ENCODE assay signal across 30 cellular contexts in the genomic region with DNA sequence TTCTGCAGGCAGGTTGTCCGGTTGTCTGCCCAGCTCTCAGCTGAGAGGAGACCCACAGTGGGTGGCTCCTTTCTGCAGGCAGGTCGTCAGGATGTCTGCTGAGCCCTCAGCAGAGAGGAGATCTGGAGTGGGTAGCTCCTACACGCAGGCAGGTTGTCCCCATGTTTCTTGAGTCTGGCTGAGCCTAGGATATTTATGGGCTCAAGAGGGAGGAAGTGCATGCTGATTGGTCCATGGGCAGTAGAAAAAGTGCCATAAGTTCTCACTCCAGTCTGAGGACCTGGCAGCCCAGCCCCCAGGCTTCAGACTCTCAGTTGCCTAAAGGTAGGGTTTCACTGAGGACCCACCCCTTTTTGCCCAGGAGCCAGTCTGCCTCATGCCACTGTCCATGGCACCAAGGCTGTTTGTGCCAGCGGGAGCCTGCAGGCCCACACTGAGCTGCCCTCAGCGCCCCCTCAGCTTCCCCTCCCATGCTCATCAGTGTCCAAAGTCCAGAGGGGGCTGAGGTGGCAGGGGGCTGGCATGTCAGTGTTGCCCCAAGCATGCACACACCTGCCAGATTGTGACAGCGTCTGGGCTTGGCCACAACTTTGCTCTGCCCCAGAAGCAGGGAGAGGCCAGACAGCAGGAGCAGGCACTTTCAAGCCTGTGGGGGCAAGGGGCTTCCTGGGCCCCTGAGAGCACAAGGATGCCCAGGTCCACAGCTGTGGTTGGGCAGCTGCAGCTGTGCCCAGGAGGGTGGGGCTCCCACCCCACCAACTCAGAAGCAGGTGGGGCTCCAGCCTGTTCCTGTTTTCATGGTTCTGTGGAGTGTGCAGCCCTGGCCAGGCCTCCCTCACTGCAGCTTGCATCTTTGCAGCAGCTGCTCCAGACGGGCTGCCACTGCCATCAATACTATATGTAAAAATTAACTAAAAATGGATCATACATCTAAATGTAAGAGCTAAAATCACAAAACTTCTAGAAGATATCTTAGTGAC. TPM values are rescaled to one million over a fixed set of nuclear protein-coding genes. Genes with fewer than 3 reads are reported as not detected.
DNase-seq lines count a peak whose midpoint lies in the region; ATAC-seq, FAIRE-seq and TF ChIP-seq lines count a peak whose summit lies in the region.
"Had no signal": no experiment of that assay in that cellular context is flagged by ENCODE, and none has a peak within 500 bp of the region (broad histone marks: within the 10 kb centered on the region; RNA-seq: fewer than 3 reads in every experiment).

No MANE protein-coding gene starts in this region.

- WGBS in H1 (ENCODE audit: extremely low coverage in 1 of 2, insufficient coverage in 1 of 2, insufficient read length in 1 of 2, insufficient replicate concordance in 2 of 2, low coverage in 1 of 2, low lambda C conversion rate in 2 of 2, missing lambda C conversion rate in 1 of 2), 2 experiments: 86% methylated on average over 7 of the region's 7 CpGs; no CpG with 5 or more reads in 1 of the 2 experiments
- WGBS in H9 (ENCODE audit: extremely low coverage, insufficient read length, low lambda C conversion rate): no CpG with 5 or more reads among the region's 7 CpGs

- H2BK120ac ChIP-seq in H1 (replicated peaks; ENCODE audit: low read depth, low read length): no peak overlapping the region
- no peak overlapping the region for H2BK120ac ChIP-seq in H9 (ENCODE audit: low read depth, low read length, poor library complexity, severe bottlenecking)

- peaks cover 9 to 10% of the 10 kb centered on the region in 2 experiments for H3K4me1 Mint-ChIP-seq in H9

- H3K27ac Mint-ChIP-seq in H9: no peak overlapping the region; a peak in 1 of 7 replicates
- H3K27ac Mint-ChIP-seq: WTC11 had no signal

- H3K4ac ChIP-seq in H1 (replicated peaks; ENCODE audit: insufficient read length, low read depth, low read length): no peak overlapping the region
- H3K4ac ChIP-seq in H9 (ENCODE audit: low read depth, low read length): no peak overlapping the region

- H4K20me1 ChIP-seq in H1 (replicated peaks in 1 of 2; ENCODE audit: control insufficient read depth in 1 of 2, insufficient read depth in 2 of 2, low read length in 2 of 2): no peaks in the 10 kb centered on the region
- no peaks in the 10 kb centered on the region for H4K20me1 ChIP-seq in H9 (ENCODE audit: control insufficient read depth, insufficient read depth, insufficient read length)

- H3K27me3 ChIP-seq in H1 (replicated peaks in 1 of 4; ENCODE audit: control insufficient read depth in 3 of 4, extremely low read depth in 1 of 4, insufficient read depth in 3 of 4, low read length in 3 of 4) (no peaks in the 10 kb centered on the region), H9 (ENCODE audit: insufficient read depth, low read length) (no peaks in the 10 kb centered on the region)
- H3K27me3 ChIP-seq: esophagus squamous epithelium, stomach, thyroid gland, vagina had no signal

- TF ChIP-seq POLR2A in NB4 (IDR thresholded peaks at IDR 0.05; ENCODE audit: extremely low read depth, insufficient read length) (no peak), H1 (IDR thresholded peaks at IDR 0.05; ENCODE audit: control extremely low read depth in 1 of 2, low read depth in 2 of 2, low read length in 2 of 2) (no peak)

- TF ChIP-seq EP300 in H1 (IDR thresholded peaks at IDR 0.05; ENCODE audit: borderline replicate concordance in 1 of 2, low read depth in 2 of 2, low read length in 2 of 2): no peak

- ATAC-seq in Right ventricle myocardium superior (ENCODE audit: poor library complexity) (no peak), left cardiac atrium (no peak), esophagus mucosa (no peak)
- ATAC-seq: left lobe of liver, SK-N-SH treated with all-trans-retinoic acid at 6 μM for 48 hours, WTC11 had no signal

- H3K9me3 Mint-ChIP-seq in H9: no peaks in the 10 kb centered on the region
- H3K9me3 Mint-ChIP-seq: WTC11 had no signal

- H3K9me3 ChIP-seq in H1 (ENCODE audit: insufficient read depth in 2 of 2, low read depth in 1 of 2, low read length in 1 of 2) (no peaks in the 10 kb centered on the region), H9 (ENCODE audit: control insufficient read depth, low read depth, low read length) (no peaks in the 10 kb centered on the region)
- H3K9me3 ChIP-seq: esophagus squamous epithelium, stomach, thyroid gland, vagina had no signal

- no peaks in the 10 kb centered on the region for H3K36me3 Mint-ChIP-seq in H9 (ENCODE audit: insufficient read depth in 1 of 3, low read depth in 3 of 3)
- H3K36me3 Mint-ChIP-seq: WTC11 had no signal

- intact Hi-C loops in Right ventricle myocardium superior (cut with DNase I) (loop anchor here (10.0 kb wide), 1 partner anchor 190 kb away; no protein-coding TSS in a partner anchor), left cardiac atrium (cut with DNase I) (loop anchor here in 1 of 2 donors (10.0 kb wide), 1 partner anchor 190 kb away; no protein-coding TSS in a partner anchor)

- DNase-seq in Right ventricle myocardium superior (peak; percentile 41), left cardiac atrium (no peak), NB4 (ENCODE audit: low read depth) (peak; percentile 30), H1 (ENCODE audit: low read depth in 1 of 2, low spot score in 2 of 2) (no peak), H9 (no peak), RCC 7860 (ENCODE audit: low spot score) (no peak)
- DNase-seq in activated CD4-positive, CD25-positive, alpha-beta regulatory T cell (lab: John Stamatoyannopoulos, UW): no peak
- DNase-seq: activated CD4-positive, alpha-beta T cell treated with anti-CD3 and anti-CD28 coated beads, Interleukin-2, amount 50 U/mL, for 48 hours; activated naive CD4-positive, alpha-beta T cell treated with Interleukin-2 at 50 U/mL for 16 hours; dermis blood vessel endothelial cell; DMS53; esophagus squamous epithelium; foreskin melanocyte; GF-D8; HCEC 1CT; KG1; MM.1S; NCI-H1930; NCI-H524 treated with DMSO at 0.1 percent for 48 hours; stomach; thyroid gland had no signal

- no peak for FAIRE-seq in H1 (lab: Jason Lieb, UNC)
- no peak for FAIRE-seq in RCC 7860 (lab: Jason Lieb, UNC)
- FAIRE-seq: GM18507 had no signal

- H3K56ac ChIP-seq in H1 (replicated peaks; ENCODE audit: insufficient read length, low read depth, low read length) (no peak overlapping the region), H9 (ENCODE audit: insufficient read length, low read depth, low read length) (no peak overlapping the region)

- H4K8ac ChIP-seq in H1 (ENCODE audit: extremely low read depth, insufficient read depth, low read length): peak overlapping the region; percentile 3; the same call in 1 of the 2 replicates
- H4K8ac ChIP-seq in H9 (replicated peaks; ENCODE audit: insufficient read length, low read depth, low read length): no peak overlapping the region

- H2BK5ac ChIP-seq in H1 (ENCODE audit: low read depth, low read length): peak overlapping the region; percentile 5; the same call in 1 of the 2 replicates
- no peak overlapping the region for H2BK5ac ChIP-seq in H9 (ENCODE audit: insufficient read length, low read length)

- H2BK12ac ChIP-seq in H1 (ENCODE audit: low read depth, low read length): no peak overlapping the region
- H2BK12ac ChIP-seq in H9 (ENCODE audit: insufficient read length, low read depth, low read length): no peak overlapping the region

- no peak overlapping the region for H4K91ac ChIP-seq in H1 (replicated peaks; ENCODE audit: insufficient read length, low read length)
- no peak overlapping the region for H4K91ac ChIP-seq in H9 (ENCODE audit: insufficient read length, low read depth, low read length)

- H3K23me2 ChIP-seq in H1 (ENCODE audit: low read depth, low read length) (peaks cover 4% of the 10 kb centered on the region; the same call in 1 of the 2 replicates), H9 (ENCODE audit: insufficient read length, low read depth, low read length, poor library complexity, severe bottlenecking) (peaks cover 6% of the 10 kb centered on the region)

- H3K4me3 Mint-ChIP-seq in H9: no peak overlapping the region
- H3K4me3 Mint-ChIP-seq: WTC11 had no signal

- H3K4me2 ChIP-seq in H1 (ENCODE audit: insufficient read depth in 1 of 2, low read depth in 2 of 2, low read length in 2 of 2) (no peak overlapping the region), H9 (ENCODE audit: insufficient read depth, insufficient read length, low read length) (no peak overlapping the region)

- H3K4me1 ChIP-seq in H1 (replicated peaks in 1 of 4; ENCODE audit: control insufficient read depth in 3 of 4, insufficient read depth in 4 of 4, low read length in 3 of 4) (peaks cover 0 to 6% (median 0%) of the 10 kb centered on the region in 4 experiments; a peak in 2 of 7 replicates), H9 (ENCODE audit: insufficient read depth, low read length) (0 out of 2 replicates have a peak, but pooled peaks cover 2% of the 10 kb centered on the region)

- no peaks in the 10 kb centered on the region for H3K79me2 ChIP-seq in H1 (ENCODE audit: control insufficient read depth in 1 of 2, insufficient read depth in 2 of 2, low read length in 2 of 2)
- no peaks in the 10 kb centered on the region for H3K79me2 ChIP-seq in H9 (ENCODE audit: insufficient read depth, low read length)

- H2AFZ ChIP-seq in H1 (ENCODE audit: low read length) (no peak overlapping the region), H9 (ENCODE audit: low read length) (no peak overlapping the region)

- TF ChIP-seq RAD21 in H1 (IDR thresholded peaks at IDR 0.05 in 1 of 2, conservative IDR thresholded peaks at IDR 0.05 in 1 of 2; ENCODE audit: low read depth in 2 of 2, low read length in 2 of 2): no peak

- H4K5ac ChIP-seq in H1 (ENCODE audit: insufficient read length, low read depth, low read length) (no peak overlapping the region), H9 (ENCODE audit: insufficient read length, low read depth, low read length) (no peak overlapping the region)

- H2BK20ac ChIP-seq in H1 (ENCODE audit: low read length) (no peak overlapping the region), H9 (ENCODE audit: low read depth, low read length, poor library complexity, severe bottlenecking) (no peak overlapping the region)

- no peaks in the 10 kb centered on the region for H3K36me3 ChIP-seq in H1 (ENCODE audit: control insufficient read depth in 2 of 4, insufficient read depth in 4 of 4, low read length in 3 of 4)
- H3K36me3 ChIP-seq: esophagus squamous epithelium, stomach, thyroid gland, vagina had no signal

- no peak overlapping the region for H3K4me3 ChIP-seq in NB4 (ENCODE audit: low read depth, low read length)
- H3K4me3 ChIP-seq in H1 (ENCODE audit: extremely low read depth in 1 of 4, insufficient read depth in 2 of 4, low read depth in 3 of 4, low read length in 4 of 4): no peak overlapping the region
- H3K4me3 ChIP-seq: esophagus squamous epithelium, skin epidermis, stomach, thyroid gland, vagina had no signal

- no peak overlapping the region for H3K14ac ChIP-seq in H1 (ENCODE audit: insufficient read length)
- no peak overlapping the region for H3K14ac ChIP-seq in H9 (ENCODE audit: insufficient read depth, low read length)

- H3K9ac ChIP-seq in H1 (replicated peaks in 1 of 4; ENCODE audit: extremely low read depth in 1 of 4, low read depth in 3 of 4, low read length in 3 of 4) (no peak overlapping the region), H9 (ENCODE audit: extremely low read depth, insufficient read length, low read length) (no peak overlapping the region)

- CTCF ChIA-PET in H1 (lab: Charles Lee; ENCODE audit: partially characterized antibody): interaction anchor here (0.6 to 3.0 kb wide), 8 partner anchors 9 to 553 kb away, joined by 3 to 10 read pairs (median 4); no protein-coding TSS in a partner anchor

- no peak overlapping the region for H2BK15ac ChIP-seq in H1 (ENCODE audit: low read length)
- H2BK15ac ChIP-seq in H9 (ENCODE audit: low read depth, low read length): no peak overlapping the region

- peaks cover 7% of the 10 kb centered on the region; the same call in 1 of the 2 replicates for H3K27me3 Mint-ChIP-seq in H9 (ENCODE audit: low read depth)

- POLR2A ChIA-PET in H1 (lab: Charles Lee; ENCODE audit: partially characterized antibody): interaction anchor here (0.7 to 1.5 kb wide), 2 partner anchors 8 to 264 kb away, joined by 3 read pairs; partner anchors contain the start of gene EIF4G2

- H3K18ac ChIP-seq in H1 (ENCODE audit: extremely low read depth, low read length) (no peak overlapping the region), H9 (ENCODE audit: insufficient read length, low read depth, low read length) (no peak overlapping the region)

- no peak overlapping the region for H2AK5ac ChIP-seq in H1 (ENCODE audit: low read depth, low read length)
- H2AK5ac ChIP-seq in H9 (ENCODE audit: insufficient read length, low read length): no peak overlapping the region

- no peak overlapping the region for H3T11ph ChIP-seq in H9 (ENCODE audit: low read length)

- H3K23ac ChIP-seq in H1 (ENCODE audit: insufficient read length) (no peak overlapping the region), H9 (ENCODE audit: insufficient read length, low read depth, low read length) (no peak overlapping the region)

- TF ChIP-seq CTCF in NB4 (IDR thresholded peaks at IDR 0.05; ENCODE audit: low read depth, low read length) (no peak), H1 (IDR thresholded peaks at IDR 0.05; ENCODE audit: control extremely low read depth in 1 of 3, insufficient read depth in 1 of 3, low read depth in 1 of 3, low read length in 3 of 3) (no peak), H9 (conservative IDR thresholded peaks at IDR 0.05) (no peak)

- H3K79me1 ChIP-seq in H1 (ENCODE audit: low read depth, low read length) (no peaks in the 10 kb centered on the region), H9 (ENCODE audit: insufficient read depth, low read depth, low read length, poor library complexity, severe bottlenecking) (no peaks in the 10 kb centered on the region)

- H3K27ac ChIP-seq in H1 (ENCODE audit: low read depth, low read length) (no peak overlapping the region), H9 (ENCODE audit: insufficient read length, low read depth, low read length) (no peak overlapping the region)
- H3K27ac ChIP-seq: esophagus squamous epithelium, RWPE1, stomach, thyroid gland, vagina had no signal

RNA-seq across cellular contexts. Expression of gene RNF141, which starts 3.8 kb away (rescaled TPM):
- total RNA-seq in Right ventricle myocardium superior: 41.4 TPM
- total RNA-seq in left cardiac atrium: 10 to 100 TPM; 34.7 to 34.8 TPM
- total RNA-seq in H1 (2021; fragmentation: NEBNext Ultra II Directional; extraction: Animal tissue kit (Norgen Biotek cat#: 25700)): 20.9 and 22.8 TPM in 2 replicates
- 5.4 and 8.5 TPM in 2 replicates for polyA plus RNA-seq in H1 (2011; rRNA removed)
- polyA plus RNA-seq in H1 (2011; cell fraction: cytosol; rRNA removed): 10.9 TPM
- 2.8 TPM for polyA plus RNA-seq in H1 (2011; cell fraction: nucleus; rRNA removed)
- polyA plus RNA-seq in H1 (2012, experiment 1 of 2): 18.6 to 37.2 TPM (median 21.2 TPM) in 4 replicates
- polyA plus RNA-seq in H1 (2012, experiment 2 of 2): 1.3 TPM
- 12.9 TPM for polyA plus RNA-seq in H1 (2013, experiment 1 of 2)
- polyA plus RNA-seq in H1 (2013, experiment 2 of 2): 11.9 TPM
- 11.2 and 18.4 TPM in 2 replicates for polyA minus RNA-seq in H1 (2011; rRNA and poly(A)+ RNA removed)
- 7.3 TPM for polyA minus RNA-seq in H1 (2011; cell fraction: cytosol; rRNA and poly(A)+ RNA removed)
- 15.6 TPM for polyA minus RNA-seq in H1 (2011; cell fraction: nucleus; rRNA and poly(A)+ RNA removed)
- total RNA-seq in H9 (2021): 23.7 and 24.7 TPM in 2 replicates
- total RNA-seq in esophagus mucosa: 69.5 TPM

RNA-seq across cellular contexts. Expression of gene LYVE1, which starts 23.7 kb away (rescaled TPM):
- 77.2 TPM for total RNA-seq in Right ventricle myocardium superior
- 100 to 1,000 TPM in 1 of 2 donors, 10 to 100 TPM in 1; 95.2 to 250 TPM for total RNA-seq in left cardiac atrium
- total RNA-seq in H1 (2021; fragmentation: NEBNext Ultra II Directional; extraction: Animal tissue kit (Norgen Biotek cat#: 25700)): 0.09 TPM in 1 of 2 replicates, not detected in the other
- polyA plus RNA-seq in H1 (2011; rRNA removed): not detected in 2 replicates
- polyA plus RNA-seq in H1 (2011; cell fraction: cytosol; rRNA removed): 0.05 TPM
- 0.11 TPM for polyA plus RNA-seq in H1 (2011; cell fraction: nucleus; rRNA removed)
- polyA plus RNA-seq in H1 (2012, experiment 1 of 2): 0.13 to 0.21 TPM in 2 of 4 replicates, not detected in the others
- polyA plus RNA-seq in H1 (2012, experiment 2 of 2): not detected
- polyA plus RNA-seq in H1 (2013, experiment 1 of 2): 0.04 TPM
- 0.07 TPM for polyA plus RNA-seq in H1 (2013, experiment 2 of 2)
- 0.10 TPM in 1 of 2 replicates, not detected in the other for polyA minus RNA-seq in H1 (2011; rRNA and poly(A)+ RNA removed)
- not detected for polyA minus RNA-seq in H1 (2011; cell fraction: cytosol; rRNA and poly(A)+ RNA removed)
- polyA minus RNA-seq in H1 (2011; cell fraction: nucleus; rRNA and poly(A)+ RNA removed): not detected
- not detected in 2 replicates for total RNA-seq in H9 (2021)
- total RNA-seq in esophagus mucosa: 2.7 TPM
- total RNA-seq: HT-29 had no signal

Comparison
In these comparisons a context has a peak if more than half of its experiments do, and no peak if none do; other contexts are left out.
1. DNase-seq: peak in Right ventricle myocardium superior (single experiment) and NB4 (single experiment); none in left cardiac atrium (single experiment), H1 (0 of 2), H9 (single experiment), RCC 7860 (single experiment) and activated CD4-positive, CD25-positive, alpha-beta regulatory T cell (0 of 4).
2. RNA of gene LYVE1, which starts 23.7 kb away (total RNA-seq): 95.2 to 250 TPM in left cardiac atrium and 77.2 TPM in Right ventricle myocardium superior (single experiment); 2.7 TPM in esophagus mucosa (single experiment), 0.09 TPM in H1 and not detected in H9; every median in the first group is over 10 times any median in the second.